Comparison of ENCODE assay signal across 23 cellular contexts in the genomic region with DNA sequence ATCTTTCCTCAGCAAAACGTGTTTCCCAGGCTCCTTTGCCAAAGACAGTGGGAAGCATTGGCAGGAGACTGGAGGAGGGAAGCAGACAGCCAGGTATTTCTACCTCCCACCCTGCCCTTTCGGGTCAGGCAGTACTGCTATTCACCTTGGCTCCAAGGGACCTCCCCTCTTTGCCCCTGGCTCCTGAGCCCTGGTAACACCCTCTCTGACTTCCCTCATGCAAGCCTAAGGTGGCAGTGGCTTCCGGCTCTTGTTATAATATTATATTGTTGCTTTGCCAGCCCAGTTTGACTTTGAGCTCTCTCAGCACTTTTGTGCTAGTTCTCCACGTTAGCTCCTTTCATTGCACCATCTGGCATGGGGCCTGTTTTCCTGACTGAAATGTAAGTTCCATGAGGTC.
DNase-seq lines count a peak whose midpoint lies in the region; ATAC-seq and TF ChIP-seq lines count a peak whose summit lies in the region.
"Had no signal": no experiment of that assay in that cellular context is flagged by ENCODE, and none has a peak within 500 bp of the region (broad histone marks: within the 10 kb centered on the region; RNA-seq: fewer than 3 reads in every experiment).

No MANE protein-coding gene starts in this region.

- no peaks in the 10 kb centered on the region for H3K9me3 ChIP-seq in gastrocnemius medialis
- H3K9me3 ChIP-seq: psoas muscle, stomach, thyroid gland had no signal

- H3K27me3 Mint-ChIP-seq in IgD-negative memory B cell: no peaks in the 10 kb centered on the region
- H3K27me3 Mint-ChIP-seq in stimulated activated memory B cell treated with anti-CD40 and anti-IgM and Interleukin-4, amounts not matched to agents 10 μg/mL and 1 μg/mL and 100 μg/mL, for 72 hours: no peaks in the 10 kb centered on the region
- H3K27me3 Mint-ChIP-seq: brain had no signal

- peak overlapping the region; percentile 54 to 80 (median 71) for H3K27ac Mint-ChIP-seq in IgD-negative memory B cell
- peak overlapping the region; percentile 40 for H3K27ac Mint-ChIP-seq in stimulated activated memory B cell treated with anti-CD40 and anti-IgM and Interleukin-4, amounts not matched to agents 10 μg/mL and 1 μg/mL and 100 μg/mL, for 72 hours
- H3K27ac Mint-ChIP-seq: T-helper 2 cell treated with Interferon-gamma antibody and Interleukin-4, amounts not matched to agents 5 μg/mL and 100 μg/mL, for 36 hours had no signal

- no peaks in the 10 kb centered on the region for H3K36me3 ChIP-seq in gastrocnemius medialis
- H3K36me3 ChIP-seq: stomach, thyroid gland had no signal

- in situ Hi-C loops in gastrocnemius medialis (cut with MboI; ENCODE audit: low sequenced_read_pairs in 4 of 4): loop anchor here in 1 of 4 donors (10.0 kb wide), 1 partner anchor 58 kb away; no protein-coding TSS in a partner anchor

- no peak overlapping the region for H3K4me3 ChIP-seq in gastrocnemius medialis
- H3K4me3 ChIP-seq: lung, psoas muscle, stomach, thyroid gland had no signal

- peaks cover 0 to 7% of the 10 kb centered on the region in 2 donors for H3K4me1 ChIP-seq in gastrocnemius medialis
- H3K4me1 ChIP-seq: psoas muscle had no signal

- peak overlapping the region in 2 of 4 donors; percentile 14 to 20 for H3K4me3 Mint-ChIP-seq in IgD-negative memory B cell
- H3K4me3 Mint-ChIP-seq in stimulated activated memory B cell treated with anti-CD40 and anti-IgM and Interleukin-4, amounts not matched to agents 10 μg/mL and 1 μg/mL and 100 μg/mL, for 72 hours: no peak overlapping the region
- H3K4me3 Mint-ChIP-seq: activated T-cell treated with anti-CD3 and anti-CD28 coated beads, Interleukin-2, amount 50 U/mL, for 4 hours; brain; CD14-positive monocyte; T-helper 2 cell treated with Interferon-gamma antibody and Interleukin-4, amounts not matched to agents 5 μg/mL and 100 μg/mL, for 36 hours had no signal

- no peak for TF ChIP-seq POLR2A in gastrocnemius medialis (IDR thresholded peaks at IDR 0.05)

- no peak for TF ChIP-seq CTCF in gastrocnemius medialis (IDR thresholded peaks at IDR 0.05 in 4 of 5, conservative IDR thresholded peaks at IDR 0.05 in 1 of 5)

- peaks cover 4% of the 10 kb centered on the region for H3K36me3 Mint-ChIP-seq in IgD-negative memory B cell
- H3K36me3 Mint-ChIP-seq in stimulated activated memory B cell treated with anti-CD40 and anti-IgM and Interleukin-4, amounts not matched to agents 10 μg/mL and 1 μg/mL and 100 μg/mL, for 72 hours: peaks cover 11% of the 10 kb centered on the region

- intact Hi-C loops in left colon (cut with DNase I, micrococcal nuclease): no loop called here
- intact Hi-C loops in gastrocnemius medialis (cut with DNase I; ENCODE audit: low total_unique reads): no loop called here

- peaks cover 38 to 49% (median 39%) of the 10 kb centered on the region in 3 donors for H3K4me1 Mint-ChIP-seq in IgD-negative memory B cell
- H3K4me1 Mint-ChIP-seq in stimulated activated memory B cell treated with anti-CD40 and anti-IgM and Interleukin-4, amounts not matched to agents 10 μg/mL and 1 μg/mL and 100 μg/mL, for 72 hours: peaks cover 67% of the 10 kb centered on the region

- peak; percentile 5 for DNase-seq in UCSD-AML1 (lab: John Stamatoyannopoulos, UW; ENCODE audit: unreplicated experiment)
- DNase-seq in left colon: peak; percentile 61 to 69
- DNase-seq in NCI-H1436 treated with DMSO at 0.1 percent for 48 hours (lab: John Stamatoyannopoulos, UW): no peak
- DNase-seq in gastrocnemius medialis: no peak
- DNase-seq: activated CD4-positive, alpha-beta T cell treated with anti-CD3 and anti-CD28 coated beads, Interleukin-2, amount 50 U/mL, for 1 hour; activated naive CD4-positive, alpha-beta T cell treated with Interleukin-2 at 50 U/mL for 16 hours; activated T-cell treated with anti-CD3 and anti-CD28 coated beads, Interleukin-2, amount 50 U/mL, for 4 hours; Calu3; effector memory CD4-positive, alpha-beta T cell; KG1; MM.1S; NCI-H446; psoas muscle; stomach had no signal

- H3K9me3 Mint-ChIP-seq in IgD-negative memory B cell: no peaks in the 10 kb centered on the region
- H3K9me3 Mint-ChIP-seq in stimulated activated memory B cell treated with anti-CD40 and anti-IgM and Interleukin-4, amounts not matched to agents 10 μg/mL and 1 μg/mL and 100 μg/mL, for 72 hours: peaks cover 2% of the 10 kb centered on the region
- H3K9me3 Mint-ChIP-seq: activated T-cell treated with anti-CD3 and anti-CD28 coated beads, Interleukin-2, amount 50 U/mL, for 4 hours; T-helper 2 cell treated with Interferon-gamma antibody and Interleukin-4, amounts not matched to agents 5 μg/mL and 100 μg/mL, for 36 hours had no signal

- H3K27me3 ChIP-seq in gastrocnemius medialis: no peaks in the 10 kb centered on the region
- H3K27me3 ChIP-seq: stomach, thyroid gland had no signal

- H3K27ac ChIP-seq in gastrocnemius medialis: no peak overlapping the region
- H3K27ac ChIP-seq: psoas muscle, stomach, thyroid gland, VCaP had no signal

- peak; percentile 89 for ATAC-seq in left colon
- no peak for ATAC-seq in stimulated activated memory B cell treated with anti-CD40 and anti-IgM and Interleukin-4, amounts not matched to agents 10 μg/mL and 1 μg/mL and 100 μg/mL, for 72 hours
- no peak for ATAC-seq in gastrocnemius medialis
- no peak for ATAC-seq in GM18520 (IDR thresholded peaks at IDR 0.05; ENCODE audit: unreplicated experiment)
- ATAC-seq: activated T-cell treated with anti-CD3 and anti-CD28 coated beads, Interleukin-2, amount 50 U/mL, for 4 hours; psoas muscle had no signal

Comparison
In these comparisons a context has a peak if more than half of its experiments do, and no peak if none do; other contexts are left out.
1. DNase-seq: peak in UCSD-AML1 (single experiment) and left colon (2 of 2); none in NCI-H1436 treated with DMSO at 0.1 percent for 48 hours (single experiment) and gastrocnemius medialis (0 of 2).